In genomic region chr19:47257411-47258169, GRCh38 we compare ENCODE assay signal across 8 cellular contexts. TPM values are rescaled to one million over a fixed set of nuclear protein-coding genes. Genes with fewer than 3 reads are reported as not detected.
A peak's percentile ranks its signal among the peaks of the same experiment; 100 is the strongest.
DNase-seq lines count a peak whose midpoint lies in the region; ATAC-seq and TF ChIP-seq lines count a peak whose summit lies in the region.

No MANE protein-coding gene starts in this region.

- peak overlapping the region; percentile 93 to 99 (median 96) for H3K4me3 Mint-ChIP-seq in CD4-positive, CD25-positive, alpha-beta regulatory T cell
- H3K4me3 Mint-ChIP-seq in IgD-negative memory B cell, result peak overlapping the region; percentile 86 to 99 (median 90)

- H3K36me3 ChIP-seq in CD4-positive, CD25-positive, alpha-beta regulatory T cell (ENCODE audit: control insufficient read depth, insufficient read depth, low read length), result peaks cover 32% of the 10 kb centered on the region
- peaks cover 41% of the 10 kb centered on the region for H3K36me3 ChIP-seq in mesodermal cell (ENCODE audit: control insufficient read depth, insufficient read depth, low read length)

- H3K4me1 Mint-ChIP-seq in CD4-positive, CD25-positive, alpha-beta regulatory T cell, result peaks cover 0 to 52% (median 36%) of the 10 kb centered on the region in 4 donors
- H3K4me1 Mint-ChIP-seq in IgD-negative memory B cell, result peaks cover 28 to 33% (median 31%) of the 10 kb centered on the region in 3 donors

- peaks cover 5% of the 10 kb centered on the region for H3K27me3 Mint-ChIP-seq in CD4-positive, CD25-positive, alpha-beta regulatory T cell
- H3K27me3 Mint-ChIP-seq in IgD-negative memory B cell, result no peaks in the 10 kb centered on the region

- peaks cover 30% of the 10 kb centered on the region for H3K36me3 Mint-ChIP-seq in CD4-positive, CD25-positive, alpha-beta regulatory T cell
- H3K36me3 Mint-ChIP-seq in IgD-negative memory B cell, result peaks cover 16% of the 10 kb centered on the region

- H3K9me3 ChIP-seq in CD4-positive, CD25-positive, alpha-beta regulatory T cell (ENCODE audit: control insufficient read depth in 2 of 2, low read length in 2 of 2), result no peaks in the 10 kb centered on the region
- H3K9me3 ChIP-seq in mesodermal cell (ENCODE audit: control insufficient read depth, low read length), result no peaks in the 10 kb centered on the region

- no peaks in the 10 kb centered on the region for H3K27me3 ChIP-seq in CD4-positive, CD25-positive, alpha-beta regulatory T cell (ENCODE audit: control insufficient read depth, insufficient read depth, low read length)

- 4 to 7% methylated on average over 25 to 29 of the region's 29 CpGs for WGBS in mesodermal cell (ENCODE audit: insufficient coverage in 2 of 2), 2 experiments

- peak in 1 of 3 donors; percentile 11 for DNase-seq in CD4-positive, CD25-positive, alpha-beta regulatory T cell
- DNase-seq in cardiac fibroblast (ENCODE audit: low read depth in 2 of 2) (no peak), HPDE6-E6E7 (ENCODE audit: extremely low spot score) (no peak), NCI-H2171 (lab: John Stamatoyannopoulos, UW) (no peak), T-helper 9 cell (no peak)

- ATAC-seq in CD4-positive, CD25-positive, alpha-beta regulatory T cell (ENCODE audit: low read depth in 2 of 2), result no peak
- no peak for ATAC-seq in HG02571 (IDR thresholded peaks at IDR 0.05; ENCODE audit: unreplicated experiment)

- peaks cover 0 to 5% (median 0%) of the 10 kb centered on the region in 7 donors for H3K9me3 Mint-ChIP-seq in CD4-positive, CD25-positive, alpha-beta regulatory T cell
- no peaks in the 10 kb centered on the region for H3K9me3 Mint-ChIP-seq in IgD-negative memory B cell

- peaks cover 16% of the 10 kb centered on the region for H3K4me1 ChIP-seq in CD4-positive, CD25-positive, alpha-beta regulatory T cell (ENCODE audit: control insufficient read depth, insufficient read depth, low read length, poor library complexity, severe bottlenecking)
- peaks cover 26% of the 10 kb centered on the region for H3K4me1 ChIP-seq in mesodermal cell (ENCODE audit: control insufficient read depth, insufficient read depth, low read length, poor library complexity, severe bottlenecking)

- peak overlapping the region; percentile 94 for H3K27ac ChIP-seq in CD4-positive, CD25-positive, alpha-beta regulatory T cell (ENCODE audit: insufficient read depth, low read length, poor library complexity, severe bottlenecking)
- H3K27ac ChIP-seq in mesodermal cell (ENCODE audit: low read depth, low read length, severe bottlenecking), result peak overlapping the region; percentile 97

- H3K4me3 ChIP-seq in CD4-positive, CD25-positive, alpha-beta regulatory T cell (ENCODE audit: low read depth, low read length), result peak overlapping the region; percentile 56
- H3K4me3 ChIP-seq in cardiac fibroblast (replicated peaks in 1 of 2; ENCODE audit: low read depth in 2 of 2, low read length in 2 of 2) (peak overlapping the region; percentile 44 to 65), mesodermal cell (ENCODE audit: extremely low read depth, insufficient read depth, low read length, poor library complexity, severe bottlenecking) (peak overlapping the region; percentile 58)

- peak overlapping the region; percentile 43 to 98 (median 98) for H3K27ac Mint-ChIP-seq in CD4-positive, CD25-positive, alpha-beta regulatory T cell
- peak overlapping the region; percentile 96 to 98 (median 97) for H3K27ac Mint-ChIP-seq in IgD-negative memory B cell

- no peak for TF ChIP-seq CTCF in cardiac fibroblast (IDR thresholded peaks at IDR 0.05; ENCODE audit: low read depth, low read length)

RNA-seq across cellular contexts. Expression of gene CCDC9, which starts 1.3 kb away (rescaled TPM):
- total RNA-seq in CD4-positive, CD25-positive, alpha-beta regulatory T cell, result 44.1 TPM
- polyA plus RNA-seq in CD4-positive, CD25-positive, alpha-beta regulatory T cell, result 10 to 100 TPM in 3 of 4 donors, 1 to 10 TPM in 1; 7.3 to 14.5 (median 12.6) TPM
- 16.0 TPM for polyA plus RNA-seq in IgD-negative memory B cell
- polyA plus RNA-seq in mesodermal cell (2013, experiment 1 of 2), result 24.1 TPM
- 20.9 TPM for polyA plus RNA-seq in mesodermal cell (2013, experiment 2 of 2)

RNA-seq across cellular contexts. Expression of gene INAFM1, which starts 17.1 kb away (rescaled TPM):
- 11.0 TPM for total RNA-seq in CD4-positive, CD25-positive, alpha-beta regulatory T cell
- polyA plus RNA-seq in CD4-positive, CD25-positive, alpha-beta regulatory T cell, result 1 to 10 TPM; 1.5 to 3.6 (median 2.1) TPM
- 2.3 TPM for polyA plus RNA-seq in IgD-negative memory B cell
- 19.6 TPM for polyA plus RNA-seq in mesodermal cell (2013, experiment 1 of 2)
- polyA plus RNA-seq in mesodermal cell (2013, experiment 2 of 2), result 15.4 TPM

RNA-seq across cellular contexts. Expression of gene BBC3, which starts 26.6 kb away (rescaled TPM):
- total RNA-seq in CD4-positive, CD25-positive, alpha-beta regulatory T cell, result 21.2 TPM
- polyA plus RNA-seq in CD4-positive, CD25-positive, alpha-beta regulatory T cell, result 1 to 10 TPM; 4.2 to 6.7 (median 5.4) TPM
- polyA plus RNA-seq in IgD-negative memory B cell, result 5.1 TPM
- polyA plus RNA-seq in mesodermal cell (2013, experiment 1 of 2), result 35.3 TPM
- polyA plus RNA-seq in mesodermal cell (2013, experiment 2 of 2), result 24.8 TPM

RNA-seq across cellular contexts. Expression of gene C5AR1, which starts 52.1 kb away (rescaled TPM):
- total RNA-seq in CD4-positive, CD25-positive, alpha-beta regulatory T cell, result 0.91 TPM
- under 1 TPM in 1 of 4 donors, not detected in 3; 0.22 TPM for polyA plus RNA-seq in CD4-positive, CD25-positive, alpha-beta regulatory T cell
- polyA plus RNA-seq in IgD-negative memory B cell, result 0.30 TPM
- polyA plus RNA-seq in mesodermal cell (2013, experiment 1 of 2), result 0.41 TPM
- 0.56 TPM for polyA plus RNA-seq in mesodermal cell (2013, experiment 2 of 2)
